ENCODE assay signal across 15 cellular contexts in genomic region chr6:52374247-52374646, GRCh38.
"Had no signal": no experiment of that assay in that cellular context is flagged by ENCODE, and none has a peak within 500 bp of the region (broad histone marks: within the 10 kb centered on the region; RNA-seq: fewer than 3 reads in every experiment).

No MANE protein-coding gene starts in this region.

- H3K27me3 Mint-ChIP-seq: activated naive CD8-positive, alpha-beta T cell treated with anti-CD3 and anti-CD28 coated beads, Interleukin-2, amount 10 ng/mL, durations not matched to agents 7 days and 5 days; natural killer cell treated with Interleukin-12 subunit alpha and Interleukin-12 subunit beta and Interleukin-15 and Interleukin-18, amount 100 ng/mL, for 72 hours; progenitor cell of endocrine pancreas had no signal

- H3K4me3 Mint-ChIP-seq: activated CD8-positive, alpha-beta T cell treated with anti-CD3 and anti-CD28 coated beads, Interleukin-2, amount 10 ng/mL, durations not matched to agents 7 days and 5 days; activated naive CD8-positive, alpha-beta T cell treated with anti-CD3 and anti-CD28 coated beads, Interleukin-2, amount 10 ng/mL, durations not matched to agents 7 days and 5 days; natural killer cell treated with Interleukin-12 subunit alpha and Interleukin-12 subunit beta and Interleukin-15 and Interleukin-18, amount 100 ng/mL, for 72 hours had no signal

- DNase-seq: activated CD4-positive, alpha-beta T cell treated with anti-CD3 and anti-CD28 coated beads for 1 hour; activated CD4-positive, alpha-beta T cell treated with anti-CD3 and anti-CD28 coated beads, Interleukin-2, amount 50 U/mL, for 1 hour; activated CD8-positive, alpha-beta T cell treated with anti-CD3 and anti-CD28 coated beads, Interleukin-2, amount 10 ng/mL, durations not matched to agents 7 days and 5 days; activated gamma-delta T cell treated with Interleukin-2 at 50 U/mL for 16 hours; activated naive CD8-positive, alpha-beta T cell treated with anti-CD3 and anti-CD28 coated beads, Interleukin-2, amount 10 ng/mL, durations not matched to agents 7 days and 5 days; effector CD8-positive, alpha-beta T cell; foreskin keratinocyte; kidney; retina; stimulated activated CD4-positive, alpha-beta T cell treated with anti-CD3 and anti-CD28 coated beads, Interleukin-2, amount 100 ng/mL, for 48 hours; stimulated activated naive CD4-positive, alpha-beta T cell; tibial artery had no signal

- H3K27ac Mint-ChIP-seq: activated CD8-positive, alpha-beta T cell treated with anti-CD3 and anti-CD28 coated beads, Interleukin-2, amount 10 ng/mL, durations not matched to agents 7 days and 5 days; activated naive CD8-positive, alpha-beta T cell treated with anti-CD3 and anti-CD28 coated beads, Interleukin-2, amount 10 ng/mL, durations not matched to agents 7 days and 5 days; natural killer cell treated with Interleukin-12 subunit alpha and Interleukin-12 subunit beta and Interleukin-15 and Interleukin-18, amount 100 ng/mL, for 72 hours had no signal

- ATAC-seq: activated CD8-positive, alpha-beta T cell treated with anti-CD3 and anti-CD28 coated beads, Interleukin-2, amount 10 ng/mL, durations not matched to agents 7 days and 5 days; foreskin keratinocyte; left lobe of liver; natural killer cell treated with Interleukin-12 subunit alpha and Interleukin-12 subunit beta and Interleukin-15 and Interleukin-18, amount 100 ng/mL, for 72 hours had no signal

- H3K27me3 ChIP-seq: foreskin keratinocyte, tibial artery had no signal

- H3K27ac ChIP-seq: foreskin keratinocyte, tibial artery had no signal
